In the genomic region with DNA sequence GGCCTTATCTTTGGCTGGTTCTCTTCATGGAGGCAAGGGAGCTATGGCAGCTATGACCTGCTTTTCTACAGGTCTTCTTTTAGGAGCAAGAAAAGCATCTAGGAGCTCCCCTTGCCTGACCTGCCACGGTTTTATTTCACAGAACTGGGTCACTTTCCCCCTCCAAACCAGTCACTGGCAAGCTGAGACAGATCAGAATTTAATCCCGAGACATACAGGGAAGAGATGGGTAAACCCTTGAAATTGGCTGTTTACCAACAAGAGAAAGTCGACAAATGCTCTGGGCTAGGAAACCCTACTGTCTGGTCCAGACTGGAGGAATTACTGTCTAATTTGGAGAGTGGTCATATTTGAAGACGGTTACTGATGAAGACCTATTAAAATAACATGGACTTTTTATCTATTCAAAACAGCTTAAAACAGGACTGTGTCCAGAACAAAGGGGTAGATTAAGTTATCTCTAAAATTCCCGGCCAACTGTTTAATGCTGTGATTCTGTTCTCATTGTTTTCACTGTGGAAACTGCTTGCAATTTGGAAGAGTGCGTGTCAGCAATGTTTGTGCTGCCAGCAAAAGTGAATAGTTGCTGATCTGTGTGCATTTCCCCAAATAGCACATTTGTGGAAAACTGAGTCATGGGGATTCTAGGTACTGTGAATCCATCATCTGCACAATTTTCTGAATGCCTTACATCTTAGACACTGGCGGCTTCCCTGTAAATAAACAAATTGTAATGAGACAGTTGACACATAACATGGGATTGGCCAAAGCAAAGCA, we compare ENCODE assay signal across 11 cellular contexts.
DNase-seq lines count a peak whose midpoint lies in the region; ATAC-seq, FAIRE-seq and TF ChIP-seq lines count a peak whose summit lies in the region.
"Had no signal": no experiment of that assay in that cellular context is flagged by ENCODE, and none has a peak within 500 bp of the region (broad histone marks: within the 10 kb centered on the region; RNA-seq: fewer than 3 reads in every experiment).

No MANE protein-coding gene starts in this region.

- H3K4me2 ChIP-seq in HepG2 (ENCODE audit: low read depth, low read length): no peak overlapping the region

- no peaks in the 10 kb centered on the region for H3K27me3 ChIP-seq in liver (ENCODE audit: control insufficient read depth in 4 of 4, insufficient read depth in 4 of 4, low read length in 3 of 4)
- no peaks in the 10 kb centered on the region for H3K27me3 ChIP-seq in HepG2 (ENCODE audit: control insufficient read depth in 1 of 2, insufficient read depth in 2 of 2, low read length in 2 of 2)
- H3K27me3 ChIP-seq in endodermal cell (ENCODE audit: control insufficient read depth, insufficient read depth, low read length, poor library complexity, severe bottlenecking): no peaks in the 10 kb centered on the region
- no peaks in the 10 kb centered on the region for H3K27me3 ChIP-seq in aorta (ENCODE audit: control insufficient read depth in 1 of 2, insufficient read depth in 2 of 2, low read length in 1 of 2)

- no peaks in the 10 kb centered on the region for H4K20me1 ChIP-seq in HepG2 (ENCODE audit: insufficient read depth, low read length)

- H3K27ac Mint-ChIP-seq in endodermal cell: peak overlapping the region; percentile 8

- peaks cover 3% of the 10 kb centered on the region for H3K9me3 Mint-ChIP-seq in endodermal cell

- H3K4me1 Mint-ChIP-seq in endodermal cell: peaks cover 52% of the 10 kb centered on the region

- H3K36me3 Mint-ChIP-seq in endodermal cell (ENCODE audit: low read depth): peaks cover 2% of the 10 kb centered on the region

- H3K27me3 Mint-ChIP-seq in endodermal cell (ENCODE audit: insufficient read depth): no peaks in the 10 kb centered on the region

- H3K4me3 ChIP-seq in liver (ENCODE audit: low read depth in 1 of 3, low read length in 3 of 3) (no peak overlapping the region), HepG2 (replicated peaks in 1 of 3; ENCODE audit: insufficient read depth in 1 of 3, low read depth in 2 of 3, low read length in 3 of 3) (no peak overlapping the region), endodermal cell (ENCODE audit: low read length) (no peak overlapping the region), aorta (ENCODE audit: low read length in 2 of 2) (no peak overlapping the region)

- no peak for ATAC-seq in HepG2
- peak; percentile 79 for ATAC-seq in aorta (ENCODE audit: low FRiP score)
- ATAC-seq in HG03342 (IDR thresholded peaks at IDR 0.05; ENCODE audit: unreplicated experiment): no peak

- DNase-seq in HepG2 (ENCODE audit: low spot score) (no peak), endodermal cell (no peak), lung microvascular endothelial cell (ENCODE audit: low read depth in 2 of 2) (peak; percentile 98 to 99), aorta (peak in 1 of 2 donors; percentile 63), islet precursor cell (no peak), C1 segment of cervical spinal cord (lab: John Stamatoyannopoulos, UW) (no peak)
- DNase-seq: AML-193; stimulated activated naive CD4-positive, alpha-beta T cell had no signal

- in situ Hi-C loops in HepG2 (cut with HindIII; ENCODE audit: extremely low pct_ligation_motif_present, low pct_unique_long_range_greater_than_20kb): no loop called here

- no peak for TF ChIP-seq EP300 in HepG2 (IDR thresholded peaks at IDR 0.05; ENCODE audit: low read depth in 2 of 2, low read length in 2 of 2)
- TF ChIP-seq EP300 in HepG2 (CRISPR knock-in tag; IDR thresholded peaks at IDR 0.05; ENCODE audit: borderline replicate concordance): no peak

- WGBS in liver: 75% methylated on average over 7 of the region's 7 CpGs
- 95% methylated on average over 7 of the region's 7 CpGs for WGBS in HepG2 (ENCODE audit: low lambda C conversion rate)
- WGBS in endodermal cell (ENCODE audit: insufficient coverage in 1 of 2, insufficient read length in 1 of 2), 2 experiments: 86 to 89% methylated on average over 5 to 7 of the region's 7 CpGs
- WGBS in aorta, 2 donors: 5 to 10% methylated on average over 7 of the region's 7 CpGs

- POLR2A ChIA-PET in HepG2 (lab: Yijun Ruan, JAX): interaction anchor here (9.2 kb wide), 1 partner anchor 16 kb away, joined by 132 read pairs; no protein-coding TSS in a partner anchor

- peaks cover 11% of the 10 kb centered on the region for H3K79me2 ChIP-seq in HepG2 (ENCODE audit: insufficient read depth, low read length)

- no peak overlapping the region for H3K4me3 Mint-ChIP-seq in endodermal cell

- H3K9me3 ChIP-seq in liver (ENCODE audit: control insufficient read depth in 4 of 4, low read length in 3 of 4) (no peaks in the 10 kb centered on the region), HepG2 (ENCODE audit: low read length) (no peaks in the 10 kb centered on the region), endodermal cell (ENCODE audit: control insufficient read depth, low read length) (no peaks in the 10 kb centered on the region), aorta (ENCODE audit: control insufficient read depth, low read length) (no peaks in the 10 kb centered on the region)

- H3K27ac ChIP-seq in liver (ENCODE audit: low read depth in 1 of 2, low read length in 2 of 2) (no peak overlapping the region), HepG2 (ENCODE audit: extremely low read length, insufficient read depth, low read length) (no peak overlapping the region), endodermal cell (ENCODE audit: low read depth, low read length) (no peak overlapping the region), aorta (ENCODE audit: low read depth in 1 of 2, low read length in 2 of 2) (no peak overlapping the region)

- H3K4me1 ChIP-seq in liver (ENCODE audit: control insufficient read depth in 4 of 4, insufficient read depth in 4 of 4, low read length in 3 of 4) (no peaks in the 10 kb centered on the region), HepG2 (ENCODE audit: insufficient read depth, low read length) (peaks cover 57% of the 10 kb centered on the region), endodermal cell (ENCODE audit: control insufficient read depth, insufficient read depth, low read length) (peaks cover 16% of the 10 kb centered on the region), aorta (ENCODE audit: control insufficient read depth in 1 of 2, insufficient read depth in 2 of 2, low read length in 2 of 2) (no peaks in the 10 kb centered on the region)

- CTCF ChIA-PET in HepG2 (lab: Yijun Ruan, JAX; ENCODE audit: low intra/inter-chr PET ratio, low total read pairs): no interaction called here

- H3K9ac ChIP-seq in liver (ENCODE audit: low read depth in 1 of 2, low read length in 2 of 2) (no peak overlapping the region), HepG2 (ENCODE audit: insufficient read depth, low read depth, low read length) (no peak overlapping the region), endodermal cell (ENCODE audit: extremely low read depth, low read length, poor library complexity, severe bottlenecking) (no peak overlapping the region)

- TF ChIP-seq CTCF in liver (IDR thresholded peaks at IDR 0.05; ENCODE audit: low read depth, low read length, missing input control) (no peak), HepG2 (CRISPR knock-in tag; IDR thresholded peaks at IDR 0.05) (no peak), endodermal cell (conservative IDR thresholded peaks at IDR 0.05) (no peak)

- no peak for TF ChIP-seq POLR2A in HepG2 (IDR thresholded peaks at IDR 0.05; ENCODE audit: insufficient read depth in 1 of 2, low read depth in 2 of 2, low read length in 2 of 2)

- intact Hi-C loops in HepG2 (cut with micrococcal nuclease; ENCODE audit: unreplicated experiment) (no loop called here), aorta (cut with DNase I) (no loop called here)

- no TSS peak for BruUV-seq in HepG2 (replicated peaks; lab: Mats Ljungman, UMichigan)

- no peak for TF ChIP-seq RAD21 in liver (IDR thresholded peaks at IDR 0.05)
- no peak for TF ChIP-seq RAD21 in HepG2 (CRISPR knock-in tag; IDR thresholded peaks at IDR 0.05)

- H3K36me3 ChIP-seq in liver (ENCODE audit: control insufficient read depth in 4 of 4, insufficient read depth in 3 of 4, low read depth in 1 of 4, low read length in 3 of 4): no peaks in the 10 kb centered on the region
- no peaks in the 10 kb centered on the region for H3K36me3 ChIP-seq in HepG2 (replicated peaks in 1 of 2; ENCODE audit: control insufficient read depth in 1 of 2, insufficient read depth in 2 of 2, low read length in 2 of 2)
- no peaks in the 10 kb centered on the region for H3K36me3 ChIP-seq in endodermal cell (ENCODE audit: control insufficient read depth, insufficient read depth, low read length)
- H3K36me3 ChIP-seq in aorta (ENCODE audit: control insufficient read depth in 1 of 2, insufficient read depth in 2 of 2, low read length in 1 of 2): no peaks in the 10 kb centered on the region

- FAIRE-seq in HepG2 (lab: Jason Lieb, UNC): no peak
- FAIRE-seq: colon had no signal

- no peak overlapping the region for H2AFZ ChIP-seq in HepG2 (ENCODE audit: low read length)

TF ChIP-seq in liver, 16 proteins besides CTCF, POLR2A, EP300 and RAD21 (continues in another document):
- no peak for TF ChIP-seq SP1 (IDR thresholded peaks at IDR 0.05)
- TF ChIP-seq, protein P1, sequence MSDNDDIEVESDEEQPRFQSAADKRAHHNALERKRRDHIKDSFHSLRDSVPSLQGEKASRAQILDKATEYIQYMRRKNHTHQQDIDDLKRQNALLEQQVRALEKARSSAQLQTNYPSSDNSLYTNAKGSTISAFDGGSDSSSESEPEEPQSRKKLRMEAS (IDR thresholded peaks at IDR 0.05): no peak
- no peak for TF ChIP-seq GABPA (IDR thresholded peaks at IDR 0.05 in 1 of 2, conservative IDR thresholded peaks at IDR 0.05 in 1 of 2)

TF ChIP-seq in HepG2, 621 proteins besides CTCF, POLR2A, EP300 and RAD21:
- TF ChIP-seq GLI4 (CRISPR knock-in tag; IDR thresholded peaks at IDR 0.05; ENCODE audit: borderline replicate concordance) (no peak), MTA3 (CRISPR knock-in tag; IDR thresholded peaks at IDR 0.05) (no peak), MAFK (conservative IDR thresholded peaks at IDR 0.05 in 1 of 2, IDR thresholded peaks at IDR 0.05 in 1 of 2; ENCODE audit: low read length in 2 of 2) (peak in 1 of 2 experiments; percentile 27; a peak in 1 of 4 replicates)

Comparison
In these comparisons a context has a peak if more than half of its experiments do, and no peak if none do; other contexts are left out.
1. DNase-seq: peak in lung microvascular endothelial cell (2 of 2); none in HepG2 (single experiment), endodermal cell (single experiment), islet precursor cell (single experiment) and C1 segment of cervical spinal cord (0 of 14).